ENCODE assay signal across 8 cellular contexts in genomic region chr19:6531163-6531955, GRCh38. TPM values are rescaled to one million over a fixed set of nuclear protein-coding genes. Genes with fewer than 3 reads are reported as not detected.
A peak's percentile ranks its signal among the peaks of the same experiment; 100 is the strongest.
DNase-seq lines count a peak whose midpoint lies in the region; ATAC-seq, FAIRE-seq and TF ChIP-seq lines count a peak whose summit lies in the region.

No MANE protein-coding gene starts in this region.

- CTCF ChIA-PET in A673 (lab: Charles Lee) (interaction anchor here (0.6 to 1.0 kb wide), 2 partner anchors 13 to 15 kb away, joined by 3 to 8 read pairs; no protein-coding TSS in a partner anchor), MCF 10A (lab: Yijun Ruan, JAX) (interaction anchor here (0.6 to 0.9 kb wide), 2 partner anchors 15 to 102 kb away, joined by 3 to 5 read pairs; no protein-coding TSS in a partner anchor)

- H3K4me3 Mint-ChIP-seq in MCF 10A (ENCODE audit: unreplicated experiment): peak overlapping the region; percentile 84

- H3K36me3 Mint-ChIP-seq in MCF 10A (ENCODE audit: insufficient read depth, unreplicated experiment): peaks cover 36% of the 10 kb centered on the region

- peak overlapping the region; percentile 95 for H3K27ac ChIP-seq in A673 (ENCODE audit: low read depth, low read length, poor library complexity, severe bottlenecking)
- no peak overlapping the region for H3K27ac ChIP-seq in kidney (ENCODE audit: low read depth in 2 of 2, low read length in 2 of 2)

- FAIRE-seq in kidney (lab: Jason Lieb, UNC): no peak

- no peak for DNase-seq in A673 (ENCODE audit: low spot score)
- DNase-seq in MCF 10A (ENCODE audit: unreplicated experiment): no peak
- DNase-seq in mucosa of descending colon: peak in 1 of 3 donors; percentile 51
- DNase-seq in kidney: no peak
- no peak for DNase-seq in central memory CD4-positive, alpha-beta T cell
- DNase-seq in cerebellum (ENCODE audit: low spot score): no peak
- DNase-seq in mesenteric fat pad (ENCODE audit: low spot score): no peak

- no peaks in the 10 kb centered on the region for H3K27me3 Mint-ChIP-seq in MCF 10A (ENCODE audit: insufficient read depth, unreplicated experiment)

- no peak for TF ChIP-seq CTCF in A673 (conservative IDR thresholded peaks at IDR 0.05; ENCODE audit: low read depth, low read length)
- TF ChIP-seq CTCF in MCF 10A (IDR thresholded peaks at IDR 0.05; ENCODE audit: unreplicated experiment): no peak
- no peak for TF ChIP-seq CTCF in mucosa of descending colon (IDR thresholded peaks at IDR 0.05)
- TF ChIP-seq CTCF in kidney (IDR thresholded peaks at IDR 0.05; ENCODE audit: borderline replicate concordance, extremely low read depth, insufficient read depth): no peak

- H3K4me1 Mint-ChIP-seq in MCF 10A (ENCODE audit: insufficient read depth, unreplicated experiment): peaks cover 34% of the 10 kb centered on the region

- POLR2A ChIA-PET in A673 (lab: Charles Lee; ENCODE audit: low non-redundant PET) (interaction anchor here (0.5 to 1.0 kb wide), 5 partner anchors 13 to 865 kb away, joined by 3 to 10 read pairs (median 5); no protein-coding TSS in a partner anchor), MCF 10A (lab: Yijun Ruan, JAX) (interaction anchor here (0.6 to 2.4 kb wide), 28 partner anchors 7 to 543 kb away, joined by 3 to 26 read pairs (median 3); partner anchors contain the start of genes C3, CRB3, GPR108 and GTF2F1)

- no peaks in the 10 kb centered on the region for H3K9me3 Mint-ChIP-seq in MCF 10A (ENCODE audit: unreplicated experiment)

- ATAC-seq in HG03175 (IDR thresholded peaks at IDR 0.05; ENCODE audit: unreplicated experiment) (peak; percentile 1), mucosa of descending colon (peak; percentile 2)

- no peaks in the 10 kb centered on the region for H3K9me3 ChIP-seq in A673 (ENCODE audit: low read depth, low read length, poor library complexity, severe bottlenecking)
- H3K9me3 ChIP-seq in mucosa of descending colon: no peaks in the 10 kb centered on the region
- H3K9me3 ChIP-seq in kidney (ENCODE audit: control insufficient read depth in 1 of 2, low read length in 2 of 2): no peaks in the 10 kb centered on the region

- H3K36me3 ChIP-seq in A673 (ENCODE audit: insufficient read depth, low read length, poor library complexity, severe bottlenecking): peaks cover 8% of the 10 kb centered on the region
- H3K36me3 ChIP-seq in mucosa of descending colon (ENCODE audit: low read depth): no peaks in the 10 kb centered on the region
- H3K36me3 ChIP-seq in kidney (ENCODE audit: control insufficient read depth in 1 of 2, insufficient read depth in 2 of 2, low read length in 2 of 2): no peaks in the 10 kb centered on the region

- intact Hi-C loops in A673 (cut with micrococcal nuclease; ENCODE audit: unreplicated experiment) (no loop called here), MCF 10A (cut with micrococcal nuclease) (no loop called here), mucosa of descending colon (cut with DNase I, micrococcal nuclease) (no loop called here), kidney (cut with DNase I) (no loop called here)

- H3K9ac ChIP-seq in kidney (ENCODE audit: low read length in 2 of 2): no peak overlapping the region

- no peaks in the 10 kb centered on the region for H3K27me3 ChIP-seq in A673 (replicated peaks; ENCODE audit: insufficient read depth, low read depth, low read length, poor library complexity)

- H3K4me3 ChIP-seq in A673 (ENCODE audit: low read depth, low read length, poor library complexity, severe bottlenecking) (peak overlapping the region; percentile 94), mucosa of descending colon (no peak overlapping the region), kidney (ENCODE audit: low read length in 2 of 2) (peak overlapping the region in 1 of 2 donors; percentile 70)

- H3K4me1 ChIP-seq in A673 (ENCODE audit: insufficient read depth, low read length, poor library complexity, severe bottlenecking): peaks cover 32% of the 10 kb centered on the region
- peaks cover 13% of the 10 kb centered on the region for H3K4me1 ChIP-seq in mucosa of descending colon (ENCODE audit: low read depth)
- peaks cover 0 to 8% of the 10 kb centered on the region in 2 donors for H3K4me1 ChIP-seq in kidney (ENCODE audit: control insufficient read depth in 1 of 2, insufficient read depth in 1 of 2, low read depth in 1 of 2, low read length in 2 of 2)

- peak overlapping the region; percentile 94 for H3K27ac Mint-ChIP-seq in MCF 10A (ENCODE audit: low read depth, unreplicated experiment)

- BruUV-seq in A673 (replicated peaks; lab: Mats Ljungman, UMichigan) (no TSS peak), MCF 10A (replicated peaks; lab: Mats Ljungman, UMichigan) (TSS peak; percentile 73)

RNA-seq across cellular contexts. Expression of gene TNFSF9, which starts 0.5 kb away (rescaled TPM):
- total RNA-seq in A673 (2021): 10.0 and 11.1 TPM in 2 replicates
- 6.2 and 6.9 TPM in 2 replicates for total RNA-seq in MCF 10A (2022)
- total RNA-seq in mucosa of descending colon: 1 to 10 TPM in 2 of 3 donors, under 1 TPM in 1; 0.58 to 1.2 (median 1.0) TPM
- 1.1 TPM for total RNA-seq in kidney
- 0.62 TPM for polyA plus RNA-seq in kidney (ENCODE audit: insufficient read depth, low read depth, low replicate concordance)
- 1.2 TPM for total RNA-seq in cerebellum
- total RNA-seq in mesenteric fat pad: 1.8 TPM

RNA-seq across cellular contexts. Expression of gene TUBB4A, which starts 29.2 kb away (rescaled TPM):
- total RNA-seq in A673 (2021): 27.0 and 45.2 TPM in 2 replicates
- total RNA-seq in MCF 10A (2022): not detected in 2 replicates
- total RNA-seq in mucosa of descending colon: 10 to 100 TPM in 1 of 3 donors, under 1 TPM in 2; 0.26 to 14.6 (median 0.82) TPM
- total RNA-seq in kidney: 4.4 TPM
- polyA plus RNA-seq in kidney (ENCODE audit: insufficient read depth, low read depth, low replicate concordance): 11.3 TPM
- 52.7 TPM for total RNA-seq in cerebellum
- total RNA-seq in mesenteric fat pad: 0.48 TPM

RNA-seq across cellular contexts. Expression of gene DENND1C, which starts 49.8 kb away (rescaled TPM):
- total RNA-seq in A673 (2021): 0.11 and 0.24 TPM in 2 replicates
- total RNA-seq in MCF 10A (2022): not detected in 2 replicates
- 1 to 10 TPM; 3.8 to 4.7 (median 4.1) TPM for total RNA-seq in mucosa of descending colon
- total RNA-seq in kidney: 8.2 TPM
- 2.6 TPM for polyA plus RNA-seq in kidney (ENCODE audit: insufficient read depth, low read depth, low replicate concordance)
- total RNA-seq in cerebellum: 0.18 TPM
- 4.5 TPM for total RNA-seq in mesenteric fat pad

RNA-seq across cellular contexts. Expression of gene CD70, which starts 59.6 kb away (rescaled TPM):
- 2.0 and 3.8 TPM in 2 replicates for total RNA-seq in A673 (2021)
- 13.4 and 14.7 TPM in 2 replicates for total RNA-seq in MCF 10A (2022)
- total RNA-seq in mucosa of descending colon: 1 to 10 TPM in 1 of 3 donors, not detected in 2; 1.0 TPM
- 0.76 TPM for total RNA-seq in kidney
- polyA plus RNA-seq in kidney (ENCODE audit: insufficient read depth, low read depth, low replicate concordance): not detected
- total RNA-seq in cerebellum: not detected
- total RNA-seq in mesenteric fat pad: not detected
